ENCODE assay signal across 30 cellular contexts in the genomic region with DNA sequence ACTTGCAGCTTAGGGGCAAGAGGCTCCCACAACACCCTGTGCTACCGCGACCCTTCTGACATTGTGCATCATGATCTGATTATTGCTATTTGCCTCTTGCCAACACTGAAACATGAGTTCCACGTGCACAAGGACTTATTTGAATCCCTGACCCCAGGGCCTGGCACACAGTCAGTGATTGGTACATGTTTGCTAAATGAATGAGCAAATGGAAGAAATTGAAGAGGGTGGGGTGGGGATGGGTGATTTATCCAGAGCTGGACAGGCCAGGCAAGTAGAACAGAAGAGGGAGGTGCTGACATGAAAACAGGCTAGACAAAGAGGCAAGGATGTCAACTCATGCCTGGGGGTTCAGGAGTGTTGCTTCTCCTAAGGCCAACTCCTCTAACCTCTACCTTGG. TPM values are rescaled to one million over a fixed set of nuclear protein-coding genes. Genes with fewer than 3 reads are reported as not detected.
"Had no signal": no experiment of that assay in that cellular context is flagged by ENCODE, and none has a peak within 500 bp of the region (broad histone marks: within the 10 kb centered on the region; RNA-seq: fewer than 3 reads in every experiment).

No MANE protein-coding gene starts in this region.

- DNase-seq: colonic mucosa; effector CD8-positive, alpha-beta T cell; endodermal cell; esophagus squamous epithelium; hypothalamus; immature natural killer cell; islet precursor cell; kidney glomerular epithelial cell; mesenchymal stem cell; mucosa of descending colon; naive B cell; pancreas; sigmoid colon; stimulated activated CD4-positive, alpha-beta T cell treated with anti-CD3 and anti-CD28 coated beads, Interleukin-2, amount 100 ng/mL, for 24 hours; stimulated activated CD4-positive, alpha-beta T cell treated with anti-CD3 and anti-CD28 coated beads, Interleukin-4, amount 100 ng/mL, for 24 hours; stimulated activated naive CD8-positive, alpha-beta T cell treated with anti-CD3 and anti-CD28 coated beads, Interleukin-15, Interleukin-2, amounts not matched to agents 100 U/mL and 50 U/mL, for 24 hours; substantia nigra; testis; tibial artery had no signal

- H3K4me3 Mint-ChIP-seq: central memory CD8-positive, alpha-beta T cell; dendritic cell treated with granulocyte-macrophage colony-stimulating factor and Interleukin-4, amounts not matched to agents 40 ng/mL and 50 ng/mL, for 4 days; endodermal cell; immature natural killer cell; mesothelial cell of epicardium; naive B cell; natural killer cell treated with Interleukin-12 subunit alpha and Interleukin-12 subunit beta and Interleukin-15 and Interleukin-18, amount 100 ng/mL, for 72 hours; neural crest cell; stimulated activated effector memory CD8-positive, alpha-beta T cell treated with anti-CD3 and anti-CD28 coated beads, Interleukin-12 subunit alpha, Interleukin-12 subunit beta, amount 100 ng/mL, for 72 hours; type B pancreatic cell had no signal

- H3K9me3 Mint-ChIP-seq: central memory CD8-positive, alpha-beta T cell; dendritic cell treated with granulocyte-macrophage colony-stimulating factor and Interleukin-4, amounts not matched to agents 40 ng/mL and 50 ng/mL, for 4 days; immature natural killer cell; natural killer cell treated with Interleukin-12 subunit alpha and Interleukin-12 subunit beta and Interleukin-15 and Interleukin-18, amount 100 ng/mL, for 72 hours; stimulated activated effector memory CD8-positive, alpha-beta T cell treated with anti-CD3 and anti-CD28 coated beads, Interleukin-12 subunit alpha, Interleukin-12 subunit beta, amount 100 ng/mL, for 72 hours; type B pancreatic cell had no signal

- ATAC-seq: mucosa of descending colon; natural killer cell treated with Interleukin-12 subunit alpha and Interleukin-12 subunit beta and Interleukin-15 and Interleukin-18, amount 100 ng/mL, for 72 hours; pancreas; stimulated activated effector memory CD8-positive, alpha-beta T cell treated with anti-CD3 and anti-CD28 coated beads, Interleukin-12 subunit alpha, Interleukin-12 subunit beta, amount 100 ng/mL, for 72 hours; stimulated activated naive CD8-positive, alpha-beta T cell treated with anti-CD3 and anti-CD28 coated beads, Interleukin-15, Interleukin-2, amounts not matched to agents 100 U/mL and 50 U/mL, for 24 hours had no signal

- H3K27ac Mint-ChIP-seq: endodermal cell; mesothelial cell of epicardium; natural killer cell treated with Interleukin-12 subunit alpha and Interleukin-12 subunit beta and Interleukin-15 and Interleukin-18, amount 100 ng/mL, for 72 hours; progenitor cell of endocrine pancreas; stimulated activated effector memory CD8-positive, alpha-beta T cell treated with anti-CD3 and anti-CD28 coated beads, Interleukin-12 subunit alpha, Interleukin-12 subunit beta, amount 100 ng/mL, for 72 hours; type B pancreatic cell had no signal

- H3K4me3 ChIP-seq: colonic mucosa, esophagus squamous epithelium, mucosa of descending colon, pancreas, sigmoid colon, testis, tibial artery had no signal

- H3K36me3 ChIP-seq: colonic mucosa, esophagus squamous epithelium, neutrophil, pancreas, sigmoid colon, tibial artery had no signal

- H3K27me3 Mint-ChIP-seq: central memory CD8-positive, alpha-beta T cell; dendritic cell treated with granulocyte-macrophage colony-stimulating factor and Interleukin-4, amounts not matched to agents 40 ng/mL and 50 ng/mL, for 4 days; naive B cell; natural killer cell treated with Interleukin-12 subunit alpha and Interleukin-12 subunit beta and Interleukin-15 and Interleukin-18, amount 100 ng/mL, for 72 hours; progenitor cell of endocrine pancreas; type B pancreatic cell had no signal

- H3K4me1 ChIP-seq: colonic mucosa, esophagus squamous epithelium, pancreas, sigmoid colon, testis, tibial artery had no signal

- H3K9me3 ChIP-seq: colonic mucosa, esophagus squamous epithelium, mucosa of descending colon, neutrophil, pancreas, sigmoid colon, testis, tibial artery had no signal

- H3K36me3 Mint-ChIP-seq: immature natural killer cell; naive B cell; natural killer cell treated with Interleukin-12 subunit alpha and Interleukin-12 subunit beta and Interleukin-15 and Interleukin-18, amount 100 ng/mL, for 72 hours; stimulated activated effector memory CD8-positive, alpha-beta T cell treated with anti-CD3 and anti-CD28 coated beads, Interleukin-12 subunit alpha, Interleukin-12 subunit beta, amount 100 ng/mL, for 72 hours; type B pancreatic cell had no signal

- H3K27ac ChIP-seq: colonic mucosa, neutrophil, pancreas, sigmoid colon, testis, tibial artery had no signal

- H3K4me1 Mint-ChIP-seq: central memory CD8-positive, alpha-beta T cell; endodermal cell; immature natural killer cell; mesothelial cell of epicardium; neural crest cell; stimulated activated effector memory CD8-positive, alpha-beta T cell treated with anti-CD3 and anti-CD28 coated beads, Interleukin-12 subunit alpha, Interleukin-12 subunit beta, amount 100 ng/mL, for 72 hours had no signal

- H3K27me3 ChIP-seq: colonic mucosa, esophagus squamous epithelium, neutrophil, pancreas, sigmoid colon, testis, tibial artery had no signal

RNA-seq across cellular contexts. Expression of a gene that starts 57.9 kb away (rescaled TPM):
- total RNA-seq: epithelial cell of proximal tubule; lung microvascular endothelial cell; mesothelial cell of epicardium; natural killer cell treated with Interleukin-12 subunit alpha and Interleukin-12 subunit beta and Interleukin-15 and Interleukin-18, amount 100 ng/mL, for 72 hours had no signal
